ENCODE assay signal across 8 cellular contexts in genomic region chr1:51627672-51628071, GRCh38. TPM values are rescaled to one million over a fixed set of nuclear protein-coding genes. Genes with fewer than 3 reads are reported as not detected.
DNase-seq lines count a peak whose midpoint lies in the region; ATAC-seq and TF ChIP-seq lines count a peak whose summit lies in the region.

No MANE protein-coding gene starts in this region.

- no peaks in the 10 kb centered on the region for H3K36me3 Mint-ChIP-seq in activated CD4-positive, alpha-beta T cell treated with anti-CD3 and anti-CD28 coated beads, Interleukin-2, amount 10 ng/mL, durations not matched to agents 24 days and 14 days (ENCODE audit: low read depth)

- no peak overlapping the region for H3K4me2 ChIP-seq in OCI-LY7 (ENCODE audit: low read length)

- H3K9me3 ChIP-seq in OCI-LY7 (ENCODE audit: low read length) (no peaks in the 10 kb centered on the region), thoracic aorta (no peaks in the 10 kb centered on the region)

- POLR2A ChIA-PET in OCI-LY7 (lab: Charles Lee): interaction anchor here (0.9 to 1.2 kb wide), 2 partner anchors 11 to 141 kb away, joined by 3 to 4 read pairs; partner anchors contain the start of gene OSBPL9

- H3K27ac ChIP-seq in OCI-LY7 (ENCODE audit: low read depth, low read length, poor library complexity, severe bottlenecking): no peak overlapping the region
- no peak overlapping the region for H3K27ac ChIP-seq in thoracic aorta

- H4K20me1 ChIP-seq in OCI-LY7 (ENCODE audit: insufficient read depth, low read length): no peaks in the 10 kb centered on the region

- H3K4me1 ChIP-seq in OCI-LY7 (ENCODE audit: insufficient read depth, low read length, poor library complexity, severe bottlenecking) (no peaks in the 10 kb centered on the region), thoracic aorta (ENCODE audit: control insufficient read depth in 1 of 2, low read depth in 2 of 2) (peaks cover 29 to 59% of the 10 kb centered on the region in 2 donors)

- peak; percentile 62 for DNase-seq in activated CD4-positive, alpha-beta T cell treated with anti-CD3 and anti-CD28 coated beads, Interleukin-2, amount 10 ng/mL, durations not matched to agents 24 days and 14 days
- DNase-seq in activated CD4-positive, alpha-beta T cell treated with anti-CD3 and anti-CD28 coated beads, Interleukin-2, amount 50 U/mL, for 4 hours: no peak
- DNase-seq in OCI-LY7 (ENCODE audit: low spot score) (peak; percentile 50), fibroblast of the conjunctiva (ENCODE audit: low read depth) (peak; percentile 24), thoracic aorta (ENCODE audit: low spot score) (no peak), NCI-H1105 (lab: John Stamatoyannopoulos, UW) (no peak)

- CTCF ChIA-PET in OCI-LY7 (lab: Charles Lee; ENCODE audit: unreplicated experiment): interaction anchor here (0.6 kb wide), 1 partner anchor 194 kb away, joined by 3 read pairs; no protein-coding TSS in a partner anchor

- intact Hi-C loops in activated CD4-positive, alpha-beta T cell treated with anti-CD3 and anti-CD28 coated beads, Interleukin-2, amount 10 ng/mL, durations not matched to agents 24 days and 14 days (cut with micrococcal nuclease): loop anchor here (1.0 kb wide), 1 partner anchor 142 kb away; no protein-coding TSS in a partner anchor
- intact Hi-C loops in OCI-LY7 (cut with micrococcal nuclease; ENCODE audit: unreplicated experiment): loop anchor here (2.0 kb wide), 1 partner anchor 141 kb away; no protein-coding TSS in a partner anchor

- H3K4me1 Mint-ChIP-seq in activated CD4-positive, alpha-beta T cell treated with anti-CD3 and anti-CD28 coated beads, Interleukin-2, amount 10 ng/mL, durations not matched to agents 24 days and 14 days: peaks cover 4% of the 10 kb centered on the region

- H3K9me2 ChIP-seq in OCI-LY7 (ENCODE audit: insufficient read depth, low read length): no peaks in the 10 kb centered on the region

- H3K36me3 ChIP-seq in OCI-LY7 (ENCODE audit: insufficient read depth, low read length): no peaks in the 10 kb centered on the region
- no peaks in the 10 kb centered on the region for H3K36me3 ChIP-seq in thoracic aorta

- H3K4me3 Mint-ChIP-seq in activated CD4-positive, alpha-beta T cell treated with anti-CD3 and anti-CD28 coated beads, Interleukin-2, amount 10 ng/mL, durations not matched to agents 24 days and 14 days: no peak overlapping the region

- no peak overlapping the region for H3K4me3 ChIP-seq in OCI-LY7 (ENCODE audit: low read depth, low read length, poor library complexity, severe bottlenecking)
- H3K4me3 ChIP-seq in thoracic aorta: no peak overlapping the region

- H2AFZ ChIP-seq in OCI-LY7 (ENCODE audit: low read length): no peak overlapping the region

- ATAC-seq in thoracic aorta (ENCODE audit: insufficient number of reproducible peaks, low FRiP score, low read depth) (no peak), HG03457 (IDR thresholded peaks at IDR 0.05; ENCODE audit: unreplicated experiment) (no peak), GM19463 (IDR thresholded peaks at IDR 0.05; ENCODE audit: unreplicated experiment) (no peak)

- no peaks in the 10 kb centered on the region for H3K9me3 Mint-ChIP-seq in activated CD4-positive, alpha-beta T cell treated with anti-CD3 and anti-CD28 coated beads, Interleukin-2, amount 10 ng/mL, durations not matched to agents 24 days and 14 days

- peak; percentile 77 for TF ChIP-seq CTCF in OCI-LY7 (conservative IDR thresholded peaks at IDR 0.05; ENCODE audit: low read length)
- peak; percentile 22 for TF ChIP-seq CTCF in thoracic aorta (IDR thresholded peaks at IDR 0.05)

- no peaks in the 10 kb centered on the region for H3K79me2 ChIP-seq in OCI-LY7 (ENCODE audit: insufficient read depth, low read depth, low read length)

- H3K27ac Mint-ChIP-seq in activated CD4-positive, alpha-beta T cell treated with anti-CD3 and anti-CD28 coated beads, Interleukin-2, amount 10 ng/mL, durations not matched to agents 24 days and 14 days: no peak overlapping the region

- BruUV-seq in OCI-LY7 (replicated peaks; lab: Mats Ljungman, UMichigan): no TSS peak

- no peaks in the 10 kb centered on the region for H3K27me3 Mint-ChIP-seq in activated CD4-positive, alpha-beta T cell treated with anti-CD3 and anti-CD28 coated beads, Interleukin-2, amount 10 ng/mL, durations not matched to agents 24 days and 14 days

- no peaks in the 10 kb centered on the region for H3K27me3 ChIP-seq in thoracic aorta (replicated peaks; ENCODE audit: insufficient read depth)

RNA-seq across cellular contexts. Expression of gene OSBPL9, which starts 10.8 kb away (rescaled TPM):
- total RNA-seq in activated CD4-positive, alpha-beta T cell treated with anti-CD3 and anti-CD28 coated beads, Interleukin-2, amount 10 ng/mL, durations not matched to agents 24 days and 14 days: 47.4 and 47.9 TPM in 2 replicates
- total RNA-seq in OCI-LY7 (2014; rRNA removed; shearing (Covaris generic)): 58.6 and 67.5 TPM in 2 replicates
- 87.8 and 99.1 TPM in 2 replicates for total RNA-seq in OCI-LY7 (2022)
- 100 to 1,000 TPM in 1 of 2 donors, 10 to 100 TPM in 1; 94.1 to 114 TPM for total RNA-seq in thoracic aorta

Comparison
In these comparisons a context has a peak if more than half of its experiments do, and no peak if none do; other contexts are left out.
1. DNase-seq: peak in activated CD4-positive, alpha-beta T cell treated with anti-CD3 and anti-CD28 coated beads, Interleukin-2, amount 10 ng/mL, durations not matched to agents 24 days and 14 days (single experiment), OCI-LY7 (single experiment) and fibroblast of the conjunctiva (single experiment); none in activated CD4-positive, alpha-beta T cell treated with anti-CD3 and anti-CD28 coated beads, Interleukin-2, amount 50 U/mL, for 4 hours (0 of 2), thoracic aorta (single experiment) and NCI-H1105 (single experiment).